Comparison of ENCODE assay signal across 8 cellular contexts in the genomic region with DNA sequence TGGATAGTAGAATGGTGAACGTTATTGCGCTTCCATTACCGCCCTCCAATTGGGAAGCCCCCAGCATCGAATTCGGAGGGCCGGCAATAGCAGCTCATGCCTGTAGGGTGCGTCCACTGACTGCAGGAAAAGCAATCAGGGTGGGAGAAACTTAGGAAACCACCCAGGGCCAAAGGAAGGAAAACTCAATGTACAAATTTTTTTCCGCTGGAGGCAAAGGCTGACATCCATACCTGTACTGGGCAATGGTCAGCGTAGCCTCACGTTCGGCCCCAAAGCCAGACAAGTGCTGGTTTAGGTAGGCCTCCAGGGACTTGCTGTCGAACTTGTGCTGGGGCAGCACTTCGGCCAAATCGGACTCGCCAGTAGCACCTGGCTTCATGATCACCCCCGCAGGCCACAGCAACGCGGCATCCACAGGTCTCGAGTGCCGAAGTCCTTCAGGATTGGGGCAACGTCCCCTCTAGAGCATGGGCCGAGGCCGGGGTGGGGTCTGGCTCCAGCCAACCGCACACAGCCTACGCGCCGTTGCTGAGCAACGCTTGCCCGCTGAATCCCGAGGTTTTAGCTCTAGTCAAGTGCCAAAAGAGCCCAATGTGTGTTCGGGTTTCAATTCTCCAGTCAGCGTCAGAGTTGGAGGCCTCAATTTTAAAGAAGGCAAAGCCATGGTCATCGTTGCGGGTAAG. TPM values are rescaled to one million over a fixed set of nuclear protein-coding genes. Genes with fewer than 3 reads are reported as not detected.
DNase-seq lines count a peak whose midpoint lies in the region; ATAC-seq and TF ChIP-seq lines count a peak whose summit lies in the region.

A gene with protein sequence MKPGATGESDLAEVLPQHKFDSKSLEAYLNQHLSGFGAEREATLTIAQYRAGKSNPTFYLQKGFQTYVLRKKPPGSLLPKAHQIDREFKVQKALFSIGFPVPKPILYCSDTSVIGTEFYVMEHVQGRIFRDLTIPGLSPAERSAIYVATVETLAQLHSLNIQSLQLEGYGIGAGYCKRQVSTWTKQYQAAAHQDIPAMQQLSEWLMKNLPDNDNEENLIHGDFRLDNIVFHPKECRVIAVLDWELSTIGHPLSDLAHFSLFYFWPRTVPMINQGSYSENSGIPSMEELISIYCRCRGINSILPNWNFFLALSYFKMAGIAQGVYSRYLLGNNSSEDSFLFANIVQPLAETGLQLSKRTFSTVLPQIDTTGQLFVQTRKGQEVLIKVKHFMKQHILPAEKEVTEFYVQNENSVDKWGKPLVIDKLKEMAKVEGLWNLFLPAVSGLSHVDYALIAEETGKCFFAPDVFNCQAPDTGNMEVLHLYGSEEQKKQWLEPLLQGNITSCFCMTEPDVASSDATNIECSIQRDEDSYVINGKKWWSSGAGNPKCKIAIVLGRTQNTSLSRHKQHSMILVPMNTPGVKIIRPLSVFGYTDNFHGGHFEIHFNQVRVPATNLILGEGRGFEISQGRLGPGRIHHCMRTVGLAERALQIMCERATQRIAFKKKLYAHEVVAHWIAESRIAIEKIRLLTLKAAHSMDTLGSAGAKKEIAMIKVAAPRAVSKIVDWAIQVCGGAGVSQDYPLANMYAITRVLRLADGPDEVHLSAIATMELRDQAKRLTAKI (minus strand): TSS at position 440 of the 686 bp plus-strand sequence. CDS start 58 bp downstream, at position 382.

- H3K27me3 Mint-ChIP-seq in CD4-positive, alpha-beta memory T cell: no peaks in the 10 kb centered on the region
- H3K27me3 Mint-ChIP-seq in endodermal cell (ENCODE audit: insufficient read depth) (no peaks in the 10 kb centered on the region), memory B cell (no peaks in the 10 kb centered on the region)

- H3K27ac ChIP-seq in CD4-positive, alpha-beta memory T cell (ENCODE audit: low read depth, low read length): peak within 1 kb of the TSS; percentile 83
- H3K27ac ChIP-seq in endodermal cell (ENCODE audit: low read depth, low read length): peak within 1 kb of the TSS; percentile 77

- peaks cover 37 to 71% (median 48%) of the 10 kb centered on the region in 4 donors for H3K4me1 Mint-ChIP-seq in CD4-positive, alpha-beta memory T cell
- H3K4me1 Mint-ChIP-seq in endodermal cell: peaks cover 32% of the 10 kb centered on the region
- peaks cover 29% of the 10 kb centered on the region for H3K4me1 Mint-ChIP-seq in memory B cell

- H3K36me3 Mint-ChIP-seq in CD4-positive, alpha-beta memory T cell: peaks cover 0 to 16% of the 10 kb centered on the region in 2 donors
- no peaks in the 10 kb centered on the region for H3K36me3 Mint-ChIP-seq in endodermal cell (ENCODE audit: low read depth)
- H3K36me3 Mint-ChIP-seq in memory B cell: peaks cover 2% of the 10 kb centered on the region

- H3K4me1 ChIP-seq in CD4-positive, alpha-beta memory T cell (ENCODE audit: insufficient read depth, low read length): peaks cover 53% of the 10 kb centered on the region
- H3K4me1 ChIP-seq in endodermal cell (ENCODE audit: control insufficient read depth, insufficient read depth, low read length): peaks cover 11% of the 10 kb centered on the region

- intact Hi-C loops in CD4-positive, alpha-beta memory T cell (cut with micrococcal nuclease): loop anchor here (1.0 to 10.0 kb wide), 5 partner anchors 63 to 1825 kb away; partner anchors contain the start of genes ANAPC13, ASTE1, CDV3 and CEP63

- peak within 1 kb of the TSS; percentile 78 to 99 for H3K4me3 ChIP-seq in CD4-positive, alpha-beta memory T cell (ENCODE audit: low read length in 2 of 2)
- peak within 1 kb of the TSS; percentile 97 for H3K4me3 ChIP-seq in endodermal cell (ENCODE audit: low read length)

- H3K9me3 Mint-ChIP-seq in CD4-positive, alpha-beta memory T cell: no peaks in the 10 kb centered on the region
- H3K9me3 Mint-ChIP-seq in endodermal cell (no peaks in the 10 kb centered on the region), memory B cell (no peaks in the 10 kb centered on the region)

- TF ChIP-seq CTCF in endodermal cell (conservative IDR thresholded peaks at IDR 0.05): peak; percentile 80

- peak; percentile 57 for ATAC-seq in GM19035 (IDR thresholded peaks at IDR 0.05; ENCODE audit: unreplicated experiment)
- ATAC-seq in HG03196 (IDR thresholded peaks at IDR 0.05; ENCODE audit: unreplicated experiment): peak; percentile 60
- ATAC-seq in memory B cell (ENCODE audit: low read depth): peak; percentile 61

- DNase-seq in CD4-positive, alpha-beta memory T cell: peak; percentile 11 to 48 (median 13)
- DNase-seq in NCI-H446 (lab: John Stamatoyannopoulos, UW) (peak; percentile 70 to 72), endodermal cell (peak; percentile 87), memory B cell (ENCODE audit: low spot score in 2 of 2) (peak; percentile 41 to 50)
- peak; percentile 21 for DNase-seq in activated CD4-positive, alpha-beta T cell treated with anti-CD3 and anti-CD28 coated beads, Interleukin-2, amount 50 U/mL, for 1 hour
- peak; percentile 13 to 23 for DNase-seq in stimulated activated CD8-positive, alpha-beta memory T cell treated with anti-CD3 and anti-CD28 coated beads, Interleukin-7, amount 100 ng/mL, for 48 hours (ENCODE audit: extremely low read depth in 1 of 2, low read depth in 1 of 2)

- H3K27ac Mint-ChIP-seq in CD4-positive, alpha-beta memory T cell: peak within 1 kb of the TSS; percentile 95 to 98 (median 97)
- peak within 1 kb of the TSS; percentile 94 for H3K27ac Mint-ChIP-seq in endodermal cell
- H3K27ac Mint-ChIP-seq in memory B cell: peak within 1 kb of the TSS; percentile 95

- H3K9ac ChIP-seq in endodermal cell (ENCODE audit: extremely low read depth, low read length, poor library complexity, severe bottlenecking): peak within 1 kb of the TSS; percentile 87

- peak within 1 kb of the TSS; percentile 96 to 99 (median 98) for H3K4me3 Mint-ChIP-seq in CD4-positive, alpha-beta memory T cell
- H3K4me3 Mint-ChIP-seq in endodermal cell (peak within 1 kb of the TSS; percentile 95), memory B cell (peak within 1 kb of the TSS; percentile 97)

- CTCF ChIA-PET in CD4-positive, alpha-beta memory T cell (lab: Charles Lee; ENCODE audit: partially characterized antibody): interaction anchor here (0.7 to 2.8 kb wide), 4 partner anchors 12 to 765 kb away, joined by 3 to 7 read pairs (median 4); no protein-coding TSS in a partner anchor

- no peaks in the 10 kb centered on the region for H3K9me3 ChIP-seq in CD4-positive, alpha-beta memory T cell (ENCODE audit: control insufficient read depth in 1 of 2, low read length in 2 of 2)
- no peaks in the 10 kb centered on the region for H3K9me3 ChIP-seq in endodermal cell (ENCODE audit: control insufficient read depth, low read length)

- H3K36me3 ChIP-seq in CD4-positive, alpha-beta memory T cell (ENCODE audit: insufficient read depth, low read length): no peaks in the 10 kb centered on the region
- H3K36me3 ChIP-seq in endodermal cell (ENCODE audit: control insufficient read depth, insufficient read depth, low read length): peaks cover 7% of the 10 kb centered on the region

- no peaks in the 10 kb centered on the region for H3K27me3 ChIP-seq in CD4-positive, alpha-beta memory T cell (ENCODE audit: insufficient read depth, low read length)
- H3K27me3 ChIP-seq in endodermal cell (ENCODE audit: control insufficient read depth, insufficient read depth, low read length, poor library complexity, severe bottlenecking): no peaks in the 10 kb centered on the region

- WGBS in endodermal cell (ENCODE audit: insufficient coverage in 1 of 2, insufficient read length in 1 of 2), 2 experiments: 1 to 2% methylated on average over 26 to 34 of the region's 34 CpGs

- POLR2A ChIA-PET in CD4-positive, alpha-beta memory T cell (lab: Charles Lee; ENCODE audit: partially characterized antibody): interaction anchor here (1.2 to 2.1 kb wide), 3 partner anchors 14 to 59 kb away, joined by 4 to 5 read pairs (median 4); no protein-coding TSS in a partner anchor

RNA-seq across cellular contexts. Expression of the gene that starts here (rescaled TPM):
- 10 to 100 TPM; 21.6 to 26.9 TPM for total RNA-seq in CD4-positive, alpha-beta memory T cell
- 1 to 10 TPM; 1.7 to 4.6 TPM for polyA plus RNA-seq in CD4-positive, alpha-beta memory T cell
- total RNA-seq in endodermal cell: 10 to 100 TPM; 21.4 to 22.8 TPM
- 33.0 TPM for polyA plus RNA-seq in endodermal cell (2013, experiment 1 of 2)
- 32.7 TPM for polyA plus RNA-seq in endodermal cell (2013, experiment 2 of 2)

Comparison
In these comparisons a context has a peak if more than half of its experiments do, and no peak if none do; other contexts are left out.
1. Peak in every context shown above with its lines: DNase-seq, ATAC-seq, H3K4me3 ChIP-seq and H3K27ac ChIP-seq.
2. DNase-seq: peak in every context shown above with its lines; median percentile 87 in endodermal cell; 71 in NCI-H446; 46 in memory B cell; 21 in activated CD4-positive, alpha-beta T cell treated with anti-CD3 and anti-CD28 coated beads, Interleukin-2, amount 50 U/mL, for 1 hour; 18 in stimulated activated CD8-positive, alpha-beta memory T cell treated with anti-CD3 and anti-CD28 coated beads, Interleukin-7, amount 100 ng/mL, for 48 hours; 13 in CD4-positive, alpha-beta memory T cell.